24 cellular contexts compared by ENCODE assay signal in the genomic region with DNA sequence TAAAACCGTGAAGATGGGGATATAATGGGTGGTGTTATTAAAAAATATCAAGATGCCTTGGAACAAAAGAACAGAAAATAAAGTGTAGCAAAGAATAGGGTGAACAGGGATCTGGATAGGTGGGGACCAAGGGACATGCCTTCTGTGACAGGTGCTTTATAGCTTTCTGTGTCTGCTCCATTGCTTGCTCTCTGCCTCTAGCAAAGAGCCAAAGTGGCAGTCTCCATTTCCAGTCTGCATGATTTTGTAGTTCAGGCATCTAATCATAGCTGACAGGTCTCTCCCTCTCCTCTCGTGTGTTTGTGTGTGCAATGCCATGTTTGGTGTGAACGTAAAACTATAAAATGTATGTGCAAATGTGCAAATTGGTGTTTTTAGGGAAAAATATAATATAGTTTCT. TPM values are rescaled to one million over a fixed set of nuclear protein-coding genes. Genes with fewer than 3 reads are reported as not detected.
DNase-seq lines count a peak whose midpoint lies in the region; ATAC-seq and TF ChIP-seq lines count a peak whose summit lies in the region.
"Had no signal": no experiment of that assay in that cellular context is flagged by ENCODE, and none has a peak within 500 bp of the region (broad histone marks: within the 10 kb centered on the region; RNA-seq: fewer than 3 reads in every experiment).

No MANE protein-coding gene starts in this region.

- CTCF ChIA-PET in GM10248 (lab: Yijun Ruan, JAX) = interaction anchor here (1.4 to 1.7 kb wide), 2 partner anchors 14 to 17 kb away, joined by 3 to 6 read pairs; no protein-coding TSS in a partner anchor

- peaks cover 26% of the 10 kb centered on the region for H3K4me1 Mint-ChIP-seq in mesothelial cell of epicardium
- H3K4me1 Mint-ChIP-seq in T-helper 2 cell treated with Interferon-gamma antibody and Interleukin-4, amounts not matched to agents 5 μg/mL and 100 μg/mL, for 36 hours (ENCODE audit: low read depth) = peaks cover 2% of the 10 kb centered on the region

- peaks cover 3% of the 10 kb centered on the region for H3K9me3 Mint-ChIP-seq in mesothelial cell of epicardium
- H3K9me3 Mint-ChIP-seq in T-helper 2 cell treated with Interferon-gamma antibody and Interleukin-4, amounts not matched to agents 5 μg/mL and 100 μg/mL, for 36 hours = no peaks in the 10 kb centered on the region

- H3K4me3 Mint-ChIP-seq in mesothelial cell of epicardium = no peak overlapping the region
- no peak overlapping the region for H3K4me3 Mint-ChIP-seq in T-helper 2 cell treated with Interferon-gamma antibody and Interleukin-4, amounts not matched to agents 5 μg/mL and 100 μg/mL, for 36 hours

- TF ChIP-seq CTCF in mesothelial cell of epicardium (IDR thresholded peaks at IDR 0.05; ENCODE audit: unreplicated experiment) (no peak), gastrocnemius medialis (IDR thresholded peaks at IDR 0.05 in 4 of 5, conservative IDR thresholded peaks at IDR 0.05 in 1 of 5) (no peak), GM10248 (IDR thresholded peaks at IDR 0.05; ENCODE audit: control extremely low read depth, extremely low read depth, low read depth, missing control alignments) (no peak)

- H3K4me3 ChIP-seq in right cardiac atrium (ENCODE audit: low read length) (no peak overlapping the region), gastrocnemius medialis (no peak overlapping the region)
- H3K4me3 ChIP-seq: PC-9, SK-N-MC had no signal

- in situ Hi-C loops in gastrocnemius medialis (cut with MboI; ENCODE audit: low sequenced_read_pairs in 4 of 4) = no loop called here

- no peaks in the 10 kb centered on the region for H3K36me3 ChIP-seq in gastrocnemius medialis

- no peaks in the 10 kb centered on the region for H3K9me3 ChIP-seq in right cardiac atrium (ENCODE audit: control insufficient read depth, low read length)
- no peaks in the 10 kb centered on the region for H3K9me3 ChIP-seq in gastrocnemius medialis

- WGBS in right cardiac atrium = 73% methylated on average over 3 of the region's 3 CpGs

- POLR2A ChIA-PET in GM10248 (lab: Yijun Ruan, JAX) = no interaction called here

- H3K27ac ChIP-seq in right cardiac atrium (ENCODE audit: low read length) (no peak overlapping the region), gastrocnemius medialis (peak overlapping the region; percentile 6 to 41 (median 32))
- H3K27ac ChIP-seq: PC-9, SK-N-MC had no signal

- TF ChIP-seq POLR2A in gastrocnemius medialis (IDR thresholded peaks at IDR 0.05) = no peak

- no peaks in the 10 kb centered on the region for H3K27me3 Mint-ChIP-seq in mesothelial cell of epicardium (ENCODE audit: low read depth)
- H3K27me3 Mint-ChIP-seq in T-helper 2 cell treated with Interferon-gamma antibody and Interleukin-4, amounts not matched to agents 5 μg/mL and 100 μg/mL, for 36 hours (ENCODE audit: low read depth) = no peaks in the 10 kb centered on the region

- peak overlapping the region; percentile 23 for H3K27ac Mint-ChIP-seq in mesothelial cell of epicardium
- no peak overlapping the region for H3K27ac Mint-ChIP-seq in T-helper 2 cell treated with Interferon-gamma antibody and Interleukin-4, amounts not matched to agents 5 μg/mL and 100 μg/mL, for 36 hours

- H3K27me3 ChIP-seq in right cardiac atrium (ENCODE audit: control insufficient read depth, insufficient read depth) (no peaks in the 10 kb centered on the region), gastrocnemius medialis (no peaks in the 10 kb centered on the region)

- DNase-seq in Right ventricle myocardium inferior (ENCODE audit: missing footprints) (no peak), right cardiac atrium (no peak), SK-N-DZ (ENCODE audit: low spot score) (peak; percentile 11), mesothelial cell of epicardium (ENCODE audit: low spot score in 2 of 2, unreplicated experiment in 2 of 2) (no peak), gastrocnemius medialis (no peak), GM10248 (ENCODE audit: extremely low spot score) (no peak)
- DNase-seq in T-helper 2 cell treated with Interferon-gamma antibody and Interleukin-4, amounts not matched to agents 5 μg/mL and 100 μg/mL, for 36 hours (ENCODE audit: low spot score) = no peak
- DNase-seq: Calu3, DMS79 treated with DMSO at 0.1 percent for 48 hours, Karpas-422, NCI-H1092, NCI-H1436, NCI-H187, NCI-H2081 treated with DMSO at 0.1 percent for 48 hours, NCI-H446, NCI-H524 treated with DMSO at 0.1 percent for 48 hours, NCI-H774, PC-9, RPMI8226, SHP77 treated with DMSO at 0.1 percent for 48 hours had no signal

- intact Hi-C loops in Right ventricle myocardium inferior (cut with DNase I) = no loop called here
- intact Hi-C loops in right cardiac atrium (cut with DNase I) = no loop called here
- intact Hi-C loops in gastrocnemius medialis (cut with DNase I; ENCODE audit: low total_unique reads) = no loop called here

- H3K36me3 Mint-ChIP-seq in mesothelial cell of epicardium = peaks cover 9% of the 10 kb centered on the region
- no peaks in the 10 kb centered on the region for H3K36me3 Mint-ChIP-seq in T-helper 2 cell treated with Interferon-gamma antibody and Interleukin-4, amounts not matched to agents 5 μg/mL and 100 μg/mL, for 36 hours (ENCODE audit: low read depth)

- ATAC-seq in Right ventricle myocardium inferior (peak; percentile 10), right cardiac atrium (no peak), gastrocnemius medialis (peak; percentile 26 to 60)
- ATAC-seq: HCT116, HepG2 had no signal

- H3K4me1 ChIP-seq in right cardiac atrium (ENCODE audit: control insufficient read depth, insufficient read depth, low read length) (peaks cover 5% of the 10 kb centered on the region), gastrocnemius medialis (peaks cover 55 to 65% of the 10 kb centered on the region in 2 donors)

RNA-seq across cellular contexts. Expression of a gene that starts 35.0 kb away (rescaled TPM):
- not detected for total RNA-seq in Right ventricle myocardium inferior
- total RNA-seq in right cardiac atrium = under 1 TPM in 2 of 4 donors, not detected in 2; 0.17 to 0.31 TPM
- 0.07 TPM for polyA plus RNA-seq in right cardiac atrium
- 2.4 and 5.7 TPM in 2 replicates for polyA plus RNA-seq in SK-N-DZ (2014; cell fraction: cytosol; rRNA removed)
- polyA plus RNA-seq in SK-N-DZ (2014; cell fraction: nucleus; rRNA removed) = 2.6 and 2.9 TPM in 2 replicates
- 0.09 to 0.18 TPM (median 0.13 TPM) in 3 replicates for total RNA-seq in mesothelial cell of epicardium
- total RNA-seq in gastrocnemius medialis = under 1 TPM; 0.05 to 0.49 (median 0.24) TPM
- total RNA-seq: A172, Calu3, HepG2, PC-9 had no signal
- polyA plus RNA-seq: HepG2 had no signal

Comparison
In these comparisons a context has a peak if more than half of its experiments do, and no peak if none do; other contexts are left out.
1. ATAC-seq: peak in Right ventricle myocardium inferior (single experiment) and gastrocnemius medialis (2 of 2); none in right cardiac atrium (0 of 2).